8 cellular contexts compared by ENCODE assay signal in genomic region chr1:220280249-220280648, GRCh38.
"Had no signal": no experiment of that assay in that cellular context is flagged by ENCODE, and none has a peak within 500 bp of the region (broad histone marks: within the 10 kb centered on the region; RNA-seq: fewer than 3 reads in every experiment).

No MANE protein-coding gene starts in this region.

- H3K36me3 Mint-ChIP-seq: IgD-negative memory B cell had no signal

- DNase-seq: GOT3, H7, HFFc6, KG1 had no signal

- H3K4me3 ChIP-seq: HAP-1 had no signal

- FAIRE-seq: HepG2 had no signal

- H3K27ac ChIP-seq: HL-60 had no signal

- H3K9me3 Mint-ChIP-seq: HFFc6 had no signal

- H3K4me3 Mint-ChIP-seq: HFFc6, IgD-negative memory B cell had no signal

- H3K36me3 ChIP-seq: HAP-1 had no signal

- H3K9me3 ChIP-seq: HAP-1 had no signal

- H3K27me3 Mint-ChIP-seq: IgD-negative memory B cell had no signal

- H3K4me1 ChIP-seq: HAP-1 had no signal

- H3K27ac Mint-ChIP-seq: HFFc6, IgD-negative memory B cell had no signal

- H3K4me1 Mint-ChIP-seq: IgD-negative memory B cell had no signal
